Comparison of ENCODE assay signal across 21 cellular contexts in genomic region chr1:64975740-64976139, GRCh38.
"Had no signal": no experiment of that assay in that cellular context is flagged by ENCODE, and none has a peak within 500 bp of the region (broad histone marks: within the 10 kb centered on the region; RNA-seq: fewer than 3 reads in every experiment).

No MANE protein-coding gene starts in this region.

- H3K4me1 ChIP-seq: breast epithelium, Peyer's patch, SJSA1 had no signal

- H3K4me3 ChIP-seq: breast epithelium, Peyer's patch, SJSA1 had no signal

- H3K9me3 ChIP-seq: breast epithelium, Peyer's patch, SJSA1 had no signal

- H3K36me3 ChIP-seq: breast epithelium, Peyer's patch, SJSA1 had no signal

- ATAC-seq: activated CD4-positive, CD25-positive, alpha-beta regulatory T cell treated with anti-CD3 and anti-CD28 coated beads, Interleukin-2, amount 50 U/mL, for 24 hours; activated CD8-positive, alpha-beta T cell treated with anti-CD3 and anti-CD28 coated beads for 36 hours; activated T-cell treated with anti-CD3 and anti-CD28 coated beads, Interleukin-2, amount 50 U/mL, for 72 hours; SK-N-SH treated with all-trans-retinoic acid at 6 μM for 48 hours had no signal

- H3K27ac ChIP-seq: breast epithelium, Peyer's patch, RWPE1, SJSA1 had no signal

- H3K9me3 Mint-ChIP-seq: activated CD8-positive, alpha-beta T cell treated with anti-CD3 and anti-CD28 coated beads for 36 hours; activated T-cell treated with anti-CD3 and anti-CD28 coated beads, Interleukin-2, amount 50 U/mL, for 72 hours had no signal

- H3K27me3 ChIP-seq: breast epithelium, Peyer's patch, SJSA1 had no signal

- H3K27ac Mint-ChIP-seq: activated CD8-positive, alpha-beta T cell treated with anti-CD3 and anti-CD28 coated beads for 36 hours; activated T-cell treated with anti-CD3 and anti-CD28 coated beads, Interleukin-2, amount 50 U/mL, for 72 hours; T-helper 1 cell treated with Interleukin-12 subunit alpha and Interleukin-12 subunit beta and Interleukin-4 antibody, amounts not matched to agents 30 μg/mL and 1 μg/mL, for 36 hours had no signal

- DNase-seq: activated CD4-positive, alpha-beta T cell treated with anti-CD3 and anti-CD28 coated beads for 4 hours; activated CD8-positive, alpha-beta memory T cell treated with anti-CD3 and anti-CD28 coated beads, Interleukin-2, amount 50 U/mL, for 4 hours; activated CD8-positive, alpha-beta T cell treated with anti-CD3 and anti-CD28 coated beads for 36 hours; activated naive CD4-positive, alpha-beta T cell treated with anti-CD3 and anti-CD28 coated beads, Interleukin-2, amount 50 U/mL, for 16 hours; activated T-cell treated with anti-CD3 and anti-CD28 coated beads, Interleukin-2, amount 50 U/mL, for 72 hours; aorta; Kasumi-1; NCI-H1105 treated with DMSO at 0.1 percent for 48 hours; NCI-H1436 treated with DMSO at 0.1 percent for 48 hours; NCI-H187; NCI-H2081; NCI-H510A treated with DMSO at 0.1 percent for 48 hours; Peyer's patch; Right ventricle myocardium superior; SW 1271 had no signal
